In the genomic region with DNA sequence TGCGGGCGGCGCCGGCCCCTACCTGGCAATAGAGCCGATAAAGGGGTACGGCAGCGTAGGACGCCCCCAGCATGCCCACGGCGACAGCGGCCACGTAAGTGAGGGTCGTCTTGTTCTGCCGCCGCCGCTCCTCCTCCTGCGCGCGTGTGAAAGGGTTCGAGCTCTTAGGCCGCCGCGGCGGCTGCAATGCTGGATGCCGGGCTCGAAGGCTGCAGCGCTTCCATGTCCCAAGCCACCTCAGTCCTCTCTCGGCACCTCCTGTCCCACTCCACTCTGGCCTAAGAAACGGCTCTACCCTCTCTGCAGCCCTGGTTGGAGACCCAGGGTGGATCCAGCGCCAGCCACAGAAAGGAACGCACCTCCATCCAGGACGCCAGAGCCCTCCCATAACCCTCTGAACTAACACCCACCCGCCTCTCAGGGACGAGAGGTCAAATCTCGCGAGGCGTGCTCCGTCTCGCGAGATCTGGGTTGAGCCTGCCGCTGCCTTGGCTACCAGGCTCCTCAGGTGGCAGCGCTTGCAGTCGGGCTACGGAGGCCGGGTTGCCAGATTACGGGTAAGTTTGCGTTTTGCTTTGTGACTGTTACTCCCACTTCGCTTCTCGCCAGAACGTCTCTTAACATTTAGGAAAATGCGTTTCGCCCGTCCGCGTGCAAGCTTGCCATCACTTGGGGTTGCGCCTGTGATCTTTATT, we compare ENCODE assay signal across 1 cellular context.
TF ChIP-seq lines count a peak whose summit lies in the region.

A gene with protein sequence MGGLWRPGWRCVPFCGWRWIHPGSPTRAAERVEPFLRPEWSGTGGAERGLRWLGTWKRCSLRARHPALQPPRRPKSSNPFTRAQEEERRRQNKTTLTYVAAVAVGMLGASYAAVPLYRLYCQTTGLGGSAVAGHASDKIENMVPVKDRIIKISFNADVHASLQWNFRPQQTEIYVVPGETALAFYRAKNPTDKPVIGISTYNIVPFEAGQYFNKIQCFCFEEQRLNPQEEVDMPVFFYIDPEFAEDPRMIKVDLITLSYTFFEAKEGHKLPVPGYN (minus strand): TSS at position 396 of the 695 bp plus-strand sequence. CDS start 8 bp downstream, at position 388.
A gene with protein sequence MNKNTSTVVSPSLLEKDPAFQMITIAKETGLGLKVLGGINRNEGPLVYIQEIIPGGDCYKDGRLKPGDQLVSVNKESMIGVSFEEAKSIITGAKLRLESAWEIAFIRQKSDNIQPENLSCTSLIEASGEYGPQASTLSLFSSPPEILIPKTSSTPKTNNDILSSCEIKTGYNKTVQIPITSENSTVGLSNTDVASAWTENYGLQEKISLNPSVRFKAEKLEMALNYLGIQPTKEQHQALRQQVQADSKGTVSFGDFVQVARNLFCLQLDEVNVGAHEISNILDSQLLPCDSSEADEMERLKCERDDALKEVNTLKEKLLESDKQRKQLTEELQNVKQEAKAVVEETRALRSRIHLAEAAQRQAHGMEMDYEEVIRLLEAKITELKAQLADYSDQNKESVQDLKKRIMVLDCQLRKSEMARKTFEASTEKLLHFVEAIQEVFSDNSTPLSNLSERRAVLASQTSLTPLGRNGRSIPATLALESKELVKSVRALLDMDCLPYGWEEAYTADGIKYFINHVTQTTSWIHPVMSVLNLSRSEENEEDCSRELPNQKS (plus strand): TSS at position 507 of the 695 bp plus-strand sequence. CDS start 17,455 bp downstream, outside the sequence.

TF ChIP-seq in WTC11, 78 proteins besides CTCF, POLR2A, EP300 and RAD21 (continued from another document):
- TF ChIP-seq FOXP4 (CRISPR knock-in tag; IDR thresholded peaks at IDR 0.05) (no peak), ZBTB21 (CRISPR knock-in tag; IDR thresholded peaks at IDR 0.05; ENCODE audit: borderline replicate concordance) (no peak), SMAD3 (CRISPR knock-in tag; IDR thresholded peaks at IDR 0.05; ENCODE audit: borderline replicate concordance) (peak; percentile 9; the same call in 1 of the 2 replicates), TCF7 (CRISPR knock-in tag; IDR thresholded peaks at IDR 0.05; ENCODE audit: low read depth) (no peak)
- TF ChIP-seq, protein P1, sequence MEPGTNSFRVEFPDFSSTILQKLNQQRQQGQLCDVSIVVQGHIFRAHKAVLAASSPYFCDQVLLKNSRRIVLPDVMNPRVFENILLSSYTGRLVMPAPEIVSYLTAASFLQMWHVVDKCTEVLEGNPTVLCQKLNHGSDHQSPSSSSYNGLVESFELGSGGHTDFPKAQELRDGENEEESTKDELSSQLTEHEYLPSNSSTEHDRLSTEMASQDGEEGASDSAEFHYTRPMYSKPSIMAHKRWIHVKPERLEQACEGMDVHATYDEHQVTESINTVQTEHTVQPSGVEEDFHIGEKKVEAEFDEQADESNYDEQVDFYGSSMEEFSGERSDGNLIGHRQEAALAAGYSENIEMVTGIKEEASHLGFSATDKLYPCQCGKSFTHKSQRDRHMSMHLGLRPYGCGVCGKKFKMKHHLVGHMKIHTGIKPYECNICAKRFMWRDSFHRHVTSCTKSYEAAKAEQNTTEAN (CRISPR knock-in tag; IDR thresholded peaks at IDR 0.05), result no peak
TF ChIP-seq in WTC11: peak in this region for 16.
